In the genomic region with DNA sequence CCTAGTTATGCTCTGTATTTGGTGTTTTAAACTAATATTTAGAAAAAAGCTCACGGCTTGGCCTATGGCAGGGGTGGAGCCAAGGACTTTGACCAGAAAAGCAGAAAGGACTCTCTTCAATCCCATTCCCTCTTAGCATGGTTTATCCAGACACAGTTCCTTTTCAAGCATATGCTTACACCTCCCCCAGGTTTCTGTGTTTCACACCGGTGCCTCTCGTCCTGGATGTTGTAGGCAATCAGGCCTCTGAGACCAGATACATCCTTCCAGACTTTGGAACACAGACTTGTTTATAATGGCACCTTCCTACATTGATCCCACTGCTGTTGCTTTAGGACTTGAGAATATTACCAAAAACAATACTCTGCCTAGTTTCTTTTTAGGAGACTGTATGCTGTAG, we compare ENCODE assay signal across 29 cellular contexts.
"Had no signal": no experiment of that assay in that cellular context is flagged by ENCODE, and none has a peak within 500 bp of the region (broad histone marks: within the 10 kb centered on the region; RNA-seq: fewer than 3 reads in every experiment).

No MANE protein-coding gene starts in this region.

- H3K4me3 ChIP-seq: stomach, suprapubic skin, testis, thoracic aorta, thyroid gland, tibial artery, tibial nerve, transverse colon, upper lobe of left lung, upper lobe of right lung, uterus, vagina had no signal

- H3K9me3 Mint-ChIP-seq: stimulated activated memory B cell treated with anti-CD40 and anti-IgM and Interleukin-4, amounts not matched to agents 10 μg/mL and 1 μg/mL and 100 μg/mL, for 72 hours; stimulated activated naive CD8-positive, alpha-beta T cell treated with anti-CD3 and anti-CD28 coated beads, Interleukin-15, amount 100 ng/mL, for 72 hours; type B pancreatic cell had no signal

- H3K27me3 Mint-ChIP-seq: stimulated activated memory B cell treated with anti-CD40 and anti-IgM and Interleukin-4, amounts not matched to agents 10 μg/mL and 1 μg/mL and 100 μg/mL, for 72 hours; stimulated activated naive CD8-positive, alpha-beta T cell treated with anti-CD3 and anti-CD28 coated beads, Interleukin-15, amount 100 ng/mL, for 72 hours; stimulated activated naive CD8-positive, alpha-beta T cell treated with anti-CD3 and anti-CD28 coated beads, Interleukin-15, Interleukin-2, amounts not matched to agents 100 ng/mL and 50 ng/mL, for 24 hours; type B pancreatic cell had no signal

- H3K36me3 Mint-ChIP-seq: stimulated activated effector memory CD8-positive, alpha-beta T cell treated with anti-CD3 and anti-CD28 coated beads, Interleukin-12 subunit alpha, Interleukin-12 subunit beta, amount 100 ng/mL, for 72 hours; stimulated activated memory B cell treated with anti-CD40 and anti-IgM and Interleukin-4, amounts not matched to agents 10 μg/mL and 1 μg/mL and 100 μg/mL, for 72 hours; stimulated activated naive B cell treated with anti-CD40 and anti-IgM and Interleukin-4, amounts not matched to agents 10 μg/mL and 1 μg/mL and 100 μg/mL, for 72 hours; type B pancreatic cell had no signal

- H3K36me3 ChIP-seq: stomach, suprapubic skin, thoracic aorta, thyroid gland, tibial artery, tibial nerve, transverse colon, upper lobe of left lung, upper lobe of right lung, uterus, vagina had no signal

- H3K4me3 Mint-ChIP-seq: stimulated activated effector memory CD8-positive, alpha-beta T cell treated with anti-CD3 and anti-CD28 coated beads, Interleukin-12 subunit alpha, Interleukin-12 subunit beta, amount 100 ng/mL, for 72 hours; stimulated activated memory B cell treated with anti-CD40 and anti-IgM and Interleukin-4, amounts not matched to agents 10 μg/mL and 1 μg/mL and 100 μg/mL, for 72 hours; stimulated activated naive B cell treated with anti-CD40 and anti-IgM and Interleukin-4, amounts not matched to agents 10 μg/mL and 1 μg/mL and 100 μg/mL, for 72 hours; stimulated activated naive CD8-positive, alpha-beta T cell treated with anti-CD3 and anti-CD28 coated beads, Interleukin-15, amount 100 ng/mL, for 72 hours; stimulated activated naive CD8-positive, alpha-beta T cell treated with anti-CD3 and anti-CD28 coated beads, Interleukin-15, Interleukin-2, amounts not matched to agents 100 ng/mL and 50 ng/mL, for 24 hours; type B pancreatic cell had no signal

- H3K4me1 ChIP-seq: stomach, suprapubic skin, testis, thyroid gland, tibial artery, tibial nerve, transverse colon, upper lobe of left lung, upper lobe of right lung, uterus, vagina had no signal

- H3K9me3 ChIP-seq: stomach, suprapubic skin, testis, thoracic aorta, thyroid gland, tibial artery, tibial nerve, transverse colon, upper lobe of left lung, upper lobe of right lung, uterus, vagina had no signal

- DNase-seq: stimulated activated CD4-positive, alpha-beta T cell treated with anti-CD3 and anti-CD28 coated beads, Interleukin-2, amount 100 ng/mL, for 48 hours; stimulated activated CD4-positive, alpha-beta T cell treated with anti-CD3 and anti-CD28 coated beads, Interleukin-4, amount 100 ng/mL, for 1 hour; stimulated activated CD4-positive, alpha-beta T cell treated with anti-CD3 and anti-CD28 coated beads, Interleukin-4, amount 100 ng/mL, for 24 hours; stimulated activated CD4-positive, alpha-beta T cell treated with anti-CD3 and anti-CD28 coated beads, Interleukin-4, amount 100 ng/mL, for 4 hours; stimulated activated CD8-positive, alpha-beta memory T cell treated with anti-CD3 and anti-CD28 coated beads, Interleukin-4, amount 100 ng/mL, for 48 hours; stimulated activated naive B cell treated with anti-CD40 and anti-IgM and Interleukin-4, amounts not matched to agents 10 μg/mL and 1 μg/mL and 100 μg/mL, for 72 hours; stimulated activated naive CD4-positive, alpha-beta T cell; stimulated activated naive CD4-positive, alpha-beta T cell treated with Interleukin-2 at 50 U/mL for 16 hours; stimulated activated naive CD8-positive, alpha-beta T cell treated with anti-CD3 and anti-CD28 coated beads, Interleukin-15, amount 100 ng/mL, for 72 hours; stimulated activated naive CD8-positive, alpha-beta T cell treated with anti-CD3 and anti-CD28 coated beads, Interleukin-15, Interleukin-2, amounts not matched to agents 100 U/mL and 50 U/mL, for 24 hours; stomach; substantia nigra; testis; thyroid gland; tibial artery; transverse colon; trophoblast cell; upper lobe of left lung; upper lobe of right lung; uterus had no signal

- H3K27ac Mint-ChIP-seq: stimulated activated effector memory CD8-positive, alpha-beta T cell treated with anti-CD3 and anti-CD28 coated beads, Interleukin-12 subunit alpha, Interleukin-12 subunit beta, amount 100 ng/mL, for 72 hours; stimulated activated memory B cell treated with anti-CD40 and anti-IgM and Interleukin-4, amounts not matched to agents 10 μg/mL and 1 μg/mL and 100 μg/mL, for 72 hours; stimulated activated naive B cell treated with anti-CD40 and anti-IgM and Interleukin-4, amounts not matched to agents 10 μg/mL and 1 μg/mL and 100 μg/mL, for 72 hours; stimulated activated naive CD8-positive, alpha-beta T cell treated with anti-CD3 and anti-CD28 coated beads, Interleukin-15, amount 100 ng/mL, for 72 hours; stimulated activated naive CD8-positive, alpha-beta T cell treated with anti-CD3 and anti-CD28 coated beads, Interleukin-15, Interleukin-2, amounts not matched to agents 100 ng/mL and 50 ng/mL, for 24 hours; type B pancreatic cell had no signal

- H3K27ac ChIP-seq: stomach, suprapubic skin, testis, thoracic aorta, thyroid gland, tibial artery, tibial nerve, transverse colon, upper lobe of left lung, upper lobe of right lung, uterus, vagina had no signal

- H3K4me1 Mint-ChIP-seq: stimulated activated effector memory CD8-positive, alpha-beta T cell treated with anti-CD3 and anti-CD28 coated beads, Interleukin-12 subunit alpha, Interleukin-12 subunit beta, amount 100 ng/mL, for 72 hours; stimulated activated memory B cell treated with anti-CD40 and anti-IgM and Interleukin-4, amounts not matched to agents 10 μg/mL and 1 μg/mL and 100 μg/mL, for 72 hours; stimulated activated naive B cell treated with anti-CD40 and anti-IgM and Interleukin-4, amounts not matched to agents 10 μg/mL and 1 μg/mL and 100 μg/mL, for 72 hours; stimulated activated naive CD8-positive, alpha-beta T cell treated with anti-CD3 and anti-CD28 coated beads, Interleukin-15, amount 100 ng/mL, for 72 hours had no signal

- FAIRE-seq: urothelium cell line had no signal
